1 cellular context compared by ENCODE assay signal in genomic region chr15:23566070-23567050, GRCh38.
TF ChIP-seq lines count a peak whose summit lies in the region.

No MANE protein-coding gene starts in this region.

TF ChIP-seq in HepG2, 621 proteins besides CTCF, POLR2A, EP300 and RAD21 (continued from another document and continues in another):
- TF ChIP-seq, protein P1, sequence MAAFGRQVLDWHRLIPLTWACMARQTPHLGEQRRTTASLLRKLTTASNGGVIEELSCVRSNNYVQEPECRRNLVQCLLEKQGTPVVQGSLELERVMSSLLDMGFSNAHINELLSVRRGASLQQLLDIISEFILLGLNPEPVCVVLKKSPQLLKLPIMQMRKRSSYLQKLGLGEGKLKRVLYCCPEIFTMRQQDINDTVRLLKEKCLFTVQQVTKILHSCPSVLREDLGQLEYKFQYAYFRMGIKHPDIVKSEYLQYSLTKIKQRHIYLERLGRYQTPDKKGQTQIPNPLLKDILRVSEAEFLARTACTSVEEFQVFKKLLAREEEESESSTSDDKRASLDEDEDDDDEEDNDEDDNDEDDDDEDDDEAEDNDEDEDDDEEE (CRISPR knock-in tag; IDR thresholded peaks at IDR 0.05) = no peak
- TF ChIP-seq FOXK2 (IDR thresholded peaks at IDR 0.05) (no peak), ZNF3 (CRISPR knock-in tag; IDR thresholded peaks at IDR 0.05) (no peak), TEAD2 (CRISPR knock-in tag; IDR thresholded peaks at IDR 0.05) (no peak), ZNF672 (CRISPR knock-in tag; IDR thresholded peaks at IDR 0.05) (no peak), PITX1 (CRISPR knock-in tag; IDR thresholded peaks at IDR 0.05) (no peak), RBFOX2 (IDR thresholded peaks at IDR 0.05; ENCODE audit: low read depth, low read length) (peak; percentile 86), ZNF281 (CRISPR knock-in tag; IDR thresholded peaks at IDR 0.05; ENCODE audit: borderline replicate concordance) (no peak), ZNF709 (CRISPR knock-in tag; IDR thresholded peaks at IDR 0.05) (no peak), ZNF660 (CRISPR knock-in tag; IDR thresholded peaks at IDR 0.05; ENCODE audit: borderline replicate concordance, low read depth) (no peak), RARG (CRISPR knock-in tag; IDR thresholded peaks at IDR 0.05; ENCODE audit: low read depth) (no peak), KLF9 (CRISPR knock-in tag; IDR thresholded peaks at IDR 0.05; ENCODE audit: low read depth) (no peak), MBD4 (IDR thresholded peaks at IDR 0.05; ENCODE audit: borderline replicate concordance, low read length) (no peak), SATB2 (CRISPR knock-in tag; IDR thresholded peaks at IDR 0.05) (no peak), RFX5 (IDR thresholded peaks at IDR 0.05; ENCODE audit: low read depth, low read length) (no peak), ZFP36L2 (CRISPR knock-in tag; IDR thresholded peaks at IDR 0.05) (no peak), SYNCRIP (IDR thresholded peaks at IDR 0.05; ENCODE audit: insufficient read depth, low read depth, low read length) (no peak), PAF1 (CRISPR knock-in tag; IDR thresholded peaks at IDR 0.05) (no peak), NFYC (CRISPR knock-in tag; IDR thresholded peaks at IDR 0.05) (peak; percentile 68), ZNF782 (CRISPR knock-in tag; IDR thresholded peaks at IDR 0.05; ENCODE audit: borderline replicate concordance) (no peak), ZNF10 (CRISPR knock-in tag; IDR thresholded peaks at IDR 0.05; ENCODE audit: borderline replicate concordance, low read depth) (no peak), BORCS8-MEF2B (CRISPR knock-in tag; IDR thresholded peaks at IDR 0.05) (no peak), PAWR (CRISPR knock-in tag; IDR thresholded peaks at IDR 0.05; ENCODE audit: borderline replicate concordance) (no peak), CC2D1A (CRISPR knock-in tag; IDR thresholded peaks at IDR 0.05) (no peak), TBX2 (CRISPR knock-in tag; IDR thresholded peaks at IDR 0.05; ENCODE audit: borderline replicate concordance) (no peak), NKX3-1 (CRISPR knock-in tag; IDR thresholded peaks at IDR 0.05) (no peak), REXO4 (CRISPR knock-in tag; IDR thresholded peaks at IDR 0.05; ENCODE audit: borderline replicate concordance) (no peak), MXD4 (CRISPR knock-in tag; IDR thresholded peaks at IDR 0.05) (no peak), SRSF1 (optimal IDR thresholded peaks at IDR 0.05; ENCODE audit: low read depth, low read length) (peak; percentile 17), NFIB (CRISPR knock-in tag; IDR thresholded peaks at IDR 0.05; ENCODE audit: borderline replicate concordance) (no peak), ZNF430 (CRISPR knock-in tag; IDR thresholded peaks at IDR 0.05) (no peak), SRSF9 (IDR thresholded peaks at IDR 0.05; ENCODE audit: borderline replicate concordance, insufficient read depth, low read depth, low read length, poor library complexity, severe bottlenecking) (no peak), THYN1 (CRISPR knock-in tag; IDR thresholded peaks at IDR 0.05; ENCODE audit: borderline replicate concordance, low read depth) (no peak), ZNF549 (CRISPR knock-in tag; IDR thresholded peaks at IDR 0.05) (no peak), SIX1 (CRISPR knock-in tag; IDR thresholded peaks at IDR 0.05; ENCODE audit: borderline replicate concordance) (no peak), TFDP1 (CRISPR knock-in tag; IDR thresholded peaks at IDR 0.05; ENCODE audit: borderline replicate concordance) (0 out of 2 replicates have a peak, but pooled peaks have one; percentile 30), ZNF891 (CRISPR knock-in tag; IDR thresholded peaks at IDR 0.05) (no peak), BRD4 (CRISPR knock-in tag; IDR thresholded peaks at IDR 0.05) (no peak), CREM (IDR thresholded peaks at IDR 0.05) (no peak), CREM (CRISPR knock-in tag; IDR thresholded peaks at IDR 0.05) (no peak), ARNT (IDR thresholded peaks at IDR 0.05) (no peak), ZBTB14 (CRISPR knock-in tag; IDR thresholded peaks at IDR 0.05) (no peak), ZNF260 (CRISPR knock-in tag; IDR thresholded peaks at IDR 0.05; ENCODE audit: borderline replicate concordance, low read depth) (no peak), ZNF687 (CRISPR knock-in tag; IDR thresholded peaks at IDR 0.05) (peak; percentile 39; the same call in 1 of the 2 replicates), ZKSCAN5 (CRISPR knock-in tag; IDR thresholded peaks at IDR 0.05) (no peak), SAFB2 (CRISPR knock-in tag; IDR thresholded peaks at IDR 0.05; ENCODE audit: borderline replicate concordance, low read depth) (no peak), TCF7 (IDR thresholded peaks at IDR 0.05; ENCODE audit: low read depth) (peak; percentile 31; the same call in 1 of the 2 replicates), EZH2 (conservative IDR thresholded peaks at IDR 0.05; ENCODE audit: low read depth, low read length) (no peak), GABPA (IDR thresholded peaks at IDR 0.05; ENCODE audit: low read depth, low read length) (0 out of 2 replicates have a peak, but pooled peaks have one; percentile 23), GABPA (CRISPR knock-in tag; IDR thresholded peaks at IDR 0.05; ENCODE audit: low read depth) (peak; percentile 81), ZNF713 (CRISPR knock-in tag; IDR thresholded peaks at IDR 0.05) (no peak), ZNF589 (CRISPR knock-in tag; conservative IDR thresholded peaks at IDR 0.05) (no peak), HNRNPLL (IDR thresholded peaks at IDR 0.05; ENCODE audit: low read depth, low read length, poor library complexity, severe bottlenecking) (peak; percentile 73), ZNF761 (CRISPR knock-in tag; conservative IDR thresholded peaks at IDR 0.05) (no peak), KDM1A (CRISPR knock-in tag; IDR thresholded peaks at IDR 0.05) (no peak), NR3C1 (CRISPR knock-in tag; IDR thresholded peaks at IDR 0.05) (no peak), MAFK (conservative IDR thresholded peaks at IDR 0.05 in 1 of 2, IDR thresholded peaks at IDR 0.05 in 1 of 2; ENCODE audit: low read length in 2 of 2) (no peak), ZNF12 (CRISPR knock-in tag; IDR thresholded peaks at IDR 0.05) (no peak)
- TF ChIP-seq, protein P2, sequence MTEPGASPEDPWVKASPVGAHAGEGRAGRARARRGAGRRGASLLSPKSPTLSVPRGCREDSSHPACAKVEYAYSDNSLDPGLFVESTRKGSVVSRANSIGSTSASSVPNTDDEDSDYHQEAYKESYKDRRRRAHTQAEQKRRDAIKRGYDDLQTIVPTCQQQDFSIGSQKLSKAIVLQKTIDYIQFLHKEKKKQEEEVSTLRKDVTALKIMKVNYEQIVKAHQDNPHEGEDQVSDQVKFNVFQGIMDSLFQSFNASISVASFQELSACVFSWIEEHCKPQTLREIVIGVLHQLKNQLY (CRISPR knock-in tag; IDR thresholded peaks at IDR 0.05) = no peak
- TF ChIP-seq, protein P3, sequence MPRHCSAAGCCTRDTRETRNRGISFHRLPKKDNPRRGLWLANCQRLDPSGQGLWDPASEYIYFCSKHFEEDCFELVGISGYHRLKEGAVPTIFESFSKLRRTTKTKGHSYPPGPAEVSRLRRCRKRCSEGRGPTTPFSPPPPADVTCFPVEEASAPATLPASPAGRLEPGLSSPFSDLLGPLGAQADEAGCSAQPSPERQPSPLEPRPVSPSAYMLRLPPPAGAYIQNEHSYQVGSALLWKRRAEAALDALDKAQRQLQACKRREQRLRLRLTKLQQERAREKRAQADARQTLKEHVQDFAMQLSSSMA (CRISPR knock-in tag; IDR thresholded peaks at IDR 0.05) = no peak
- TF ChIP-seq, protein P4, sequence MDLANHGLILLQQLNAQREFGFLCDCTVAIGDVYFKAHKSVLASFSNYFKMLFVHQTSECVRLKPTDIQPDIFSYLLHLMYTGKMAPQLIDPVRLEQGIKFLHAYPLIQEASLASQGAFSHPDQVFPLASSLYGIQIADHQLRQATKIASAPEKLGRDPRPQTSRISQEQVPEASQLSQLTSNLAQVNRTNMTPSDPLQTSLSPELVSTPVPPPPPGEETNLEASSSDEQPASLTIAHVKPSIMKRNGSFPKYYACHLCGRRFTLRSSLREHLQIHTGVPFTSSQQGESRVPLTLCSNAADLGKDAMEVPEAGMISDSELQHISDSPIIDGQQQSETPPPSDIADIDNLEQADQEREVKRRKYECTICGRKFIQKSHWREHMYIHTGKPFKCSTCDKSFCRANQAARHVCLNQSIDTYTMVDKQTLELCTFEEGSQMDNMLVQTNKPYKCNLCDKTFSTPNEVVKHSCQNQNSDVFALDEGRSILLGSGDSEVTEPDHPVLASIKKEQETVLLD (CRISPR knock-in tag; IDR thresholded peaks at IDR 0.05; ENCODE audit: low read depth) = no peak
- TF ChIP-seq, protein P5, sequence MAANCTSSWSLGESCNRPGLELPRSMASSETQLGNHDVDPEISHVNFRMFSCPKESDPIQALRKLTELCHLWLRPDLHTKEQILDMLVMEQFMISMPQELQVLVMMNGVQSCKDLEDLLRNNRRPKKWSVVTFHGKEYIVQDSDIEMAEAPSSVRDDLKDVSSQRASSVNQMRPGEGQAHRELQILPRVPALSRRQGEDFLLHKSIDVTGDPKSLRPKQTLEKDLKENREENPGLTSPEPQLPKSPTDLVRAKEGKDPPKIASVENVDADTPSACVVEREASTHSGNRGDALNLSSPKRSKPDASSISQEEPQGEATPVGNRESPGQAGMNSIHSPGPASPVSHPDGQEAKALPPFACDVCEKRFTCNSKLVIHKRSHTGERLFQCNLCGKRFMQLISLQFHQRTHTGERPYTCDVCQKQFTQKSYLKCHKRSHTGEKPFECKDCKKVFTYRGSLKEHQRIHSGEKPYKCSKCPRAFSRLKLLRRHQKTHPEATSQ (CRISPR knock-in tag; IDR thresholded peaks at IDR 0.05; ENCODE audit: borderline replicate concordance) = no peak
- TF ChIP-seq, protein P6, sequence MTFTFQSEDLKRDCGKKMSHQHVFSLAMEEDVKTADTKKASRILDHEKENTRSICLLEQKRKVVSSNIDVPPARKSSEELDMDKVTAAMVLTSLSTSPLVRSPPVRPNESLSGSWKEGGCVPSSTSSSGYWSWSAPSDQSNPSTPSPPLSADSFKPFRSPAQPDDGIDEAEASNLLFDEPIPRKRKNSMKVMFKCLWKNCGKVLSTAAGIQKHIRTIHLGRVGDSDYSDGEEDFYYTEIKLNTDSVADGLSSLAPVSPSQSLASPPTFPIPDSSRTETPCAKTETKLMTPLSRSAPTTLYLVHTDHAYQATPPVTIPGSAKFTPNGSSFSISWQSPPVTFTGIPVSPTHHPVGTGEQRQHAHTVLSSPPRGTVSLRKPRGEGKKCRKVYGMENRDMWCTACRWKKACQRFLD (CRISPR knock-in tag; IDR thresholded peaks at IDR 0.05; ENCODE audit: borderline replicate concordance) = no peak
